Comparison of ENCODE assay signal across 1 cellular context in genomic region chr19:16351133-16351809, GRCh38.
TF ChIP-seq lines count a peak whose summit lies in the region.

No MANE protein-coding gene starts in this region.

TF ChIP-seq in K562, 482 proteins besides CTCF, POLR2A, EP300 and RAD21:
- TF ChIP-seq HINFP (tag; conservative IDR thresholded peaks at IDR 0.05; ENCODE audit: low read depth) (no peak), CHAMP1 (IDR thresholded peaks at IDR 0.05) (no peak), KDM1A (IDR thresholded peaks at IDR 0.05) (0 out of 4 replicates have a peak, but pooled peaks of 1 of the 2 experiments have one; percentile 20), ZNF644 (tag; IDR thresholded peaks at IDR 0.05; ENCODE audit: low read depth) (no peak), DIDO1 (tag; IDR thresholded peaks at IDR 0.05; ENCODE audit: low read depth) (no peak), TOE1 (IDR thresholded peaks at IDR 0.05; ENCODE audit: borderline replicate concordance) (no peak), TOE1 (CRISPR knock-in tag; IDR thresholded peaks at IDR 0.05; ENCODE audit: borderline replicate concordance, low read depth) (no peak), SAP30 (IDR thresholded peaks at IDR 0.05; ENCODE audit: borderline replicate concordance, insufficient read depth, low read depth, low read length, poor library complexity, severe bottlenecking) (no peak), TARDBP (IDR thresholded peaks at IDR 0.05) (no peak), MAFG (tag; conservative IDR thresholded peaks at IDR 0.05) (peak; percentile 76), CTBP1 (IDR thresholded peaks at IDR 0.05; ENCODE audit: borderline replicate concordance) (no peak), OTX1 (CRISPR knock-in tag; IDR thresholded peaks at IDR 0.05) (no peak), ESRRA (IDR thresholded peaks at IDR 0.05; ENCODE audit: borderline replicate concordance, low read depth) (peak; percentile 83), ZNF77 (CRISPR knock-in tag; IDR thresholded peaks at IDR 0.05) (no peak), COPS2 (conservative IDR thresholded peaks at IDR 0.05) (no peak), PKNOX1 (IDR thresholded peaks at IDR 0.05) (no peak), FOXP1 (CRISPR knock-in tag; IDR thresholded peaks at IDR 0.05) (no peak), NR4A1 (CRISPR knock-in tag; IDR thresholded peaks at IDR 0.05) (no peak), NR4A1 (tag; IDR thresholded peaks at IDR 0.05) (no peak), DDX20 (tag; IDR thresholded peaks at IDR 0.05; ENCODE audit: low read depth) (no peak), MYC (IDR thresholded peaks at IDR 0.05; ENCODE audit: low read depth, low read length) (peak; percentile 17; the same call in 1 of the 2 replicates), MYC (CRISPR knock-in tag; IDR thresholded peaks at IDR 0.05; ENCODE audit: borderline replicate concordance, low read depth) (no peak), MAFK (IDR thresholded peaks at IDR 0.05; ENCODE audit: low read length) (peak; percentile 39; the same call in 1 of the 2 replicates), TBP (optimal IDR thresholded peaks at IDR 0.05; ENCODE audit: low read depth, low read length) (peak; percentile 73), BCOR (IDR thresholded peaks at IDR 0.05) (peak; percentile 49; the same call in 1 of the 2 replicates), L3MBTL2 (IDR thresholded peaks at IDR 0.05) (peak; percentile 33; the same call in 1 of the 2 replicates), MAFF (IDR thresholded peaks at IDR 0.05; ENCODE audit: low read length) (peak; percentile 3; the same call in 1 of the 2 replicates), CHCHD3 (CRISPR knock-in tag; IDR thresholded peaks at IDR 0.05) (no peak), ZBTB1 (CRISPR knock-in tag; IDR thresholded peaks at IDR 0.05; ENCODE audit: borderline replicate concordance, low read depth) (no peak), PPARD (CRISPR knock-in tag; IDR thresholded peaks at IDR 0.05) (no peak), TRIM28 (IDR thresholded peaks at IDR 0.05) (no peak), ZSCAN29 (IDR thresholded peaks at IDR 0.05) (no peak), DEAF1 (CRISPR knock-in tag; IDR thresholded peaks at IDR 0.05) (no peak), C11orf30 (IDR thresholded peaks at IDR 0.05; ENCODE audit: low read depth) (peak; percentile 73; the same call in 1 of the 2 replicates), MNT (conservative IDR thresholded peaks at IDR 0.05) (peak in 1 of 2 experiments; percentile 36; a peak in 1 of 4 replicates), RBM25 (IDR thresholded peaks at IDR 0.05; ENCODE audit: low read depth, low read length, severe bottlenecking) (peak; percentile 30), TSHZ1 (CRISPR knock-in tag; IDR thresholded peaks at IDR 0.05) (no peak), XRCC3 (IDR thresholded peaks at IDR 0.05) (no peak), NFE2 (IDR thresholded peaks at IDR 0.05; ENCODE audit: low read depth) (peak; percentile 76), ESRRB (CRISPR knock-in tag; IDR thresholded peaks at IDR 0.05; ENCODE audit: borderline replicate concordance) (no peak), TFAM (CRISPR knock-in tag; conservative IDR thresholded peaks at IDR 0.05) (no peak), RCOR1 (IDR thresholded peaks at IDR 0.05; ENCODE audit: borderline replicate concordance in 1 of 2, low read depth in 2 of 2, low read length in 2 of 2) (peak in 1 of 2 experiments; percentile 55; a peak in 1 of 4 replicates), ZBTB2 (IDR thresholded peaks at IDR 0.05) (no peak), GATAD2B (IDR thresholded peaks at IDR 0.05; ENCODE audit: borderline replicate concordance) (no peak), TAF1 (IDR thresholded peaks at IDR 0.05; ENCODE audit: control insufficient read depth, extremely low read depth, insufficient read depth, low read length, severe bottlenecking) (no peak), SPI1 (IDR thresholded peaks at IDR 0.05; ENCODE audit: borderline replicate concordance, low read depth, low read length) (no peak), ZNF57 (CRISPR knock-in tag; IDR thresholded peaks at IDR 0.05) (no peak), ZNF583 (CRISPR knock-in tag; IDR thresholded peaks at IDR 0.05) (no peak), MTA3 (IDR thresholded peaks at IDR 0.05; ENCODE audit: borderline replicate concordance) (no peak), ZNF175 (CRISPR knock-in tag; IDR thresholded peaks at IDR 0.05; ENCODE audit: low read depth) (no peak), ZNF197 (CRISPR knock-in tag; IDR thresholded peaks at IDR 0.05; ENCODE audit: low read depth) (no peak), TCFL5 (CRISPR knock-in tag; conservative IDR thresholded peaks at IDR 0.05) (no peak), ZNF589 (CRISPR knock-in tag; IDR thresholded peaks at IDR 0.05; ENCODE audit: low read depth) (no peak)
